In the genomic region with DNA sequence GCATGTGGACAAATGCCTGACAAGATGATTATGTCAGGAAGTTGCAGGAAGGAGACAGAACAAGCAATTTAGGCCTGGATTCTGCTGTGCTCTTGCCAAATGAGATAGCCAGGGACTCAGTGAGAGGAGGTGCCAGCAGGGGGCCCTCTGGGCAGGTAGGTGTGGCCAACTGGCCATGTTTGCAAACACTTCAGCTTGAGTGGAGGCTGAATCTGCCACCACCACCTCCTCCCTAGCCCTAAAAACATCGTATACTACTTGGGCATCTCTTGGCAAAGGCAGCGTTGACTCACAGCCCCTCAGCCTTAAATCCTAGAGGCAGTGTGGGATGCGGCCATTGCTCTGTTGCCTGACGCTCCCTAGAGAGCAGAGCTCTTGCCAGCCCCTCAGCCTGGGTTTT, we compare ENCODE assay signal across 8 cellular contexts.
DNase-seq lines count a peak whose midpoint lies in the region; ATAC-seq and TF ChIP-seq lines count a peak whose summit lies in the region.

No MANE protein-coding gene starts in this region.

- DNase-seq in AG04449 (ENCODE audit: low read depth, low spot score) = no peak
- peak; percentile 4 for DNase-seq in GOT3 (lab: John Stamatoyannopoulos, UW)
- DNase-seq in NCI-H748 treated with DMSO at 0.1 percent for 48 hours (lab: John Stamatoyannopoulos, UW) = peak; percentile 32
- peak; percentile 25 for DNase-seq in fibroblast of mammary gland (ENCODE audit: low read depth)
- DNase-seq in stimulated activated CD4-positive, alpha-beta T cell treated with anti-CD3 and anti-CD28 coated beads, Interleukin-12 subunit alpha, Interleukin-12 subunit beta, amount 100 ng/mL, for 4 hours = no peak
- DNase-seq in NK-92 (lab: John Stamatoyannopoulos, UW; ENCODE audit: unreplicated experiment) = no peak

- H3K4me3 ChIP-seq in AG04449 (ENCODE audit: low read depth, low read length) (no peak overlapping the region), fibroblast of mammary gland (ENCODE audit: control insufficient read depth, low read depth, low read length) (no peak overlapping the region)

- CTCF ChIA-PET in AG04449 (lab: Yijun Ruan, JAX) = interaction anchor here (1.5 kb wide), 1 partner anchor 16 kb away, joined by 3 read pairs; no protein-coding TSS in a partner anchor

- POLR2A ChIA-PET in AG04449 (lab: Yijun Ruan, JAX) = interaction anchor here (0.6 kb wide), 1 partner anchor 42 kb away, joined by 3 read pairs; no protein-coding TSS in a partner anchor

- TF ChIP-seq CTCF in AG04449 (IDR thresholded peaks at IDR 0.05; ENCODE audit: insufficient read depth, low read length, missing control alignments) (peak; percentile 14), fibroblast of mammary gland (conservative IDR thresholded peaks at IDR 0.05; ENCODE audit: control insufficient read depth, insufficient read depth, low read depth, low read length) (peak; percentile 41)

- ATAC-seq in GM21825 (IDR thresholded peaks at IDR 0.05; ENCODE audit: unreplicated experiment) (no peak), HG03159 (IDR thresholded peaks at IDR 0.05; ENCODE audit: unreplicated experiment) (no peak)

Comparison
In these comparisons a context has a peak if more than half of its experiments do, and no peak if none do; other contexts are left out.
1. DNase-seq: peak in GOT3 (single experiment), NCI-H748 treated with DMSO at 0.1 percent for 48 hours (single experiment) and fibroblast of mammary gland (single experiment); none in AG04449 (single experiment), stimulated activated CD4-positive, alpha-beta T cell treated with anti-CD3 and anti-CD28 coated beads, Interleukin-12 subunit alpha, Interleukin-12 subunit beta, amount 100 ng/mL, for 4 hours (single experiment) and NK-92 (single experiment).